8 cellular contexts compared by ENCODE assay signal in genomic region chr22:37807410-37808293, GRCh38. TPM values are rescaled to one million over a fixed set of nuclear protein-coding genes. Genes with fewer than 3 reads are reported as not detected.
DNase-seq lines count a peak whose midpoint lies in the region; ATAC-seq and TF ChIP-seq lines count a peak whose summit lies in the region.

Gene GCAT, plus strand, starts transcription at chr22:37807934. Its CDS starts 34 bp downstream, at chr22:37807968.

- TF ChIP-seq CTCF in OCI-LY1 (IDR thresholded peaks at IDR 0.05; ENCODE audit: low read length) (no peak), endodermal cell (conservative IDR thresholded peaks at IDR 0.05) (no peak)

- H3K4me1 Mint-ChIP-seq in CD4-positive, alpha-beta memory T cell: peaks cover 17 to 50% (median 37%) of the 10 kb centered on the region in 4 donors
- peaks cover 29% of the 10 kb centered on the region for H3K4me1 Mint-ChIP-seq in endodermal cell

- H4K20me1 ChIP-seq in OCI-LY1 (ENCODE audit: insufficient read depth, low read length): no peaks in the 10 kb centered on the region

- H3K79me2 ChIP-seq in OCI-LY1 (ENCODE audit: insufficient read depth, low read length): no peaks in the 10 kb centered on the region

- peak within 1 kb of the TSS; percentile 36 to 45 for H3K4me3 ChIP-seq in CD4-positive, alpha-beta memory T cell (ENCODE audit: low read length in 2 of 2)
- peak within 1 kb of the TSS; percentile 73 for H3K4me3 ChIP-seq in OCI-LY1 (ENCODE audit: low read depth, low read length, poor library complexity, severe bottlenecking)
- peak within 1 kb of the TSS; percentile 92 for H3K4me3 ChIP-seq in endodermal cell (ENCODE audit: low read length)

- H3K36me3 ChIP-seq in CD4-positive, alpha-beta memory T cell (ENCODE audit: insufficient read depth, low read length): no peaks in the 10 kb centered on the region
- H3K36me3 ChIP-seq in OCI-LY1 (ENCODE audit: insufficient read depth, low read length): no peaks in the 10 kb centered on the region; the same call in 1 of the 2 replicates
- H3K36me3 ChIP-seq in endodermal cell (ENCODE audit: control insufficient read depth, insufficient read depth, low read length): peaks cover 4% of the 10 kb centered on the region

- no peaks in the 10 kb centered on the region for H3K36me3 Mint-ChIP-seq in CD4-positive, alpha-beta memory T cell
- no peaks in the 10 kb centered on the region for H3K36me3 Mint-ChIP-seq in endodermal cell (ENCODE audit: low read depth)

- peaks cover 20% of the 10 kb centered on the region for H3K27me3 ChIP-seq in CD4-positive, alpha-beta memory T cell (ENCODE audit: insufficient read depth, low read length)
- H3K27me3 ChIP-seq in OCI-LY1 (ENCODE audit: insufficient read depth, low read length): peaks cover 10% of the 10 kb centered on the region; the same call in 1 of the 2 replicates
- no peaks in the 10 kb centered on the region for H3K27me3 ChIP-seq in endodermal cell (ENCODE audit: control insufficient read depth, insufficient read depth, low read length, poor library complexity, severe bottlenecking)

- POLR2A ChIA-PET in CD4-positive, alpha-beta memory T cell (lab: Charles Lee; ENCODE audit: partially characterized antibody): interaction anchor here (0.6 to 1.5 kb wide), 5 partner anchors 10 to 99 kb away, joined by 3 to 6 read pairs (median 3); partner anchors contain the start of genes ANKRD54 and MICALL1

- peak within 1 kb of the TSS in 4 of 7 donors; percentile 32 to 47 (median 45) for H3K27ac Mint-ChIP-seq in CD4-positive, alpha-beta memory T cell
- H3K27ac Mint-ChIP-seq in endodermal cell: peak within 1 kb of the TSS; percentile 91

- H3K4me3 Mint-ChIP-seq in CD4-positive, alpha-beta memory T cell: peak within 1 kb of the TSS; percentile 69 to 87 (median 78)
- peak within 1 kb of the TSS; percentile 68 for H3K4me3 Mint-ChIP-seq in endodermal cell

- no peaks in the 10 kb centered on the region; the same call in 1 of the 2 replicates for H3F3A ChIP-seq in OCI-LY1 (ENCODE audit: insufficient read depth, low read length)

- no peak within 1 kb of the TSS for H2AFZ ChIP-seq in OCI-LY1 (ENCODE audit: low read length)

- no peaks in the 10 kb centered on the region for H3K9me3 ChIP-seq in CD4-positive, alpha-beta memory T cell (ENCODE audit: control insufficient read depth in 1 of 2, low read length in 2 of 2)
- H3K9me3 ChIP-seq in OCI-LY1 (ENCODE audit: low read length) (no peaks in the 10 kb centered on the region), endodermal cell (ENCODE audit: control insufficient read depth, low read length) (no peaks in the 10 kb centered on the region)

- intact Hi-C loops in CD4-positive, alpha-beta memory T cell (cut with micrococcal nuclease): loop anchor here (1.0 to 5.0 kb wide), 4 partner anchors 35 to 200 kb away; partner anchors contain the start of genes ANKRD54, GGA1 and MICALL1

- peaks cover 30% of the 10 kb centered on the region in 2 donors for H3K27me3 Mint-ChIP-seq in CD4-positive, alpha-beta memory T cell
- peaks cover 13% of the 10 kb centered on the region for H3K27me3 Mint-ChIP-seq in endodermal cell (ENCODE audit: insufficient read depth)

- H3K9ac ChIP-seq in OCI-LY1 (ENCODE audit: low read length) (peak within 1 kb of the TSS; percentile 72), endodermal cell (ENCODE audit: extremely low read depth, low read length, poor library complexity, severe bottlenecking) (peak within 1 kb of the TSS; percentile 74)

- no peaks in the 10 kb centered on the region for H3K9me2 ChIP-seq in OCI-LY1 (ENCODE audit: low read depth, low read length)

- 0% methylated on average over 35 to 73 of the region's 73 CpGs for WGBS in endodermal cell (ENCODE audit: insufficient coverage in 1 of 2, insufficient read length in 1 of 2), 2 experiments

- peak; percentile 14 for ATAC-seq in GM19468 (IDR thresholded peaks at IDR 0.05; ENCODE audit: extremely low read depth, unreplicated experiment)

- CTCF ChIA-PET in CD4-positive, alpha-beta memory T cell (lab: Charles Lee; ENCODE audit: partially characterized antibody): interaction anchor here (0.9 to 5.4 kb wide), 4 partner anchors 11 to 146 kb away, joined by 3 to 50 read pairs (median 12); partner anchors contain the start of genes C22orf23 and POLR2F

- peak; percentile 70 to 82 (median 75) for DNase-seq in CD4-positive, alpha-beta memory T cell
- DNase-seq in HT1080 (ENCODE audit: low read depth) (peak; percentile 89), endodermal cell (peak; percentile 99), mesenteric fat pad (ENCODE audit: low spot score) (peak; percentile 98)
- peak; percentile 36 for DNase-seq in activated CD8-positive, alpha-beta memory T cell treated with anti-CD3 and anti-CD28 coated beads, Interleukin-2, amount 50 U/mL, for 1 hour (ENCODE audit: extremely low read depth)
- DNase-seq in stimulated activated CD8-positive, alpha-beta memory T cell treated with anti-CD3 and anti-CD28 coated beads, Interleukin-12 subunit alpha, Interleukin-12 subunit beta, amount 100 ng/mL, for 4 hours (ENCODE audit: low read depth): peak; percentile 77

- no peak within 1 kb of the TSS for H3K27ac ChIP-seq in CD4-positive, alpha-beta memory T cell (ENCODE audit: low read depth, low read length)
- H3K27ac ChIP-seq in OCI-LY1 (ENCODE audit: low read depth, low read length, poor library complexity, severe bottlenecking): peak within 1 kb of the TSS; percentile 34
- no peak within 1 kb of the TSS for H3K27ac ChIP-seq in endodermal cell (ENCODE audit: low read depth, low read length)

- peak within 1 kb of the TSS; percentile 73 for H3K4me2 ChIP-seq in OCI-LY1 (ENCODE audit: low read length)

- no peaks in the 10 kb centered on the region for H3K9me3 Mint-ChIP-seq in CD4-positive, alpha-beta memory T cell
- H3K9me3 Mint-ChIP-seq in endodermal cell: no peaks in the 10 kb centered on the region

- H3K4me1 ChIP-seq in CD4-positive, alpha-beta memory T cell (ENCODE audit: insufficient read depth, low read length): peaks cover 50% of the 10 kb centered on the region
- peaks cover 59% of the 10 kb centered on the region for H3K4me1 ChIP-seq in OCI-LY1 (ENCODE audit: insufficient read depth, low read length, severe bottlenecking)
- peaks cover 3% of the 10 kb centered on the region for H3K4me1 ChIP-seq in endodermal cell (ENCODE audit: control insufficient read depth, insufficient read depth, low read length)

RNA-seq across cellular contexts. Expression of gene GCAT, which starts in this region (rescaled TPM):
- 1 to 10 TPM; 3.4 to 4.4 TPM for total RNA-seq in CD4-positive, alpha-beta memory T cell
- polyA plus RNA-seq in CD4-positive, alpha-beta memory T cell: 1 to 10 TPM; 2.9 to 6.8 TPM
- 13.4 and 14.6 TPM in 2 replicates for total RNA-seq in HT1080 (2014; rRNA removed; shearing (Covaris generic))
- 11.6 and 16.0 TPM in 2 replicates for polyA plus RNA-seq in HT1080 (2015; cell fraction: cytosol; rRNA removed)
- 10.3 and 11.3 TPM in 2 replicates for polyA plus RNA-seq in HT1080 (2015; cell fraction: nucleus; rRNA removed)
- total RNA-seq in endodermal cell (10 to 100 TPM; 22.2 to 26.2 TPM), mesenteric fat pad (4.3 TPM)
- 22.0 TPM for polyA plus RNA-seq in endodermal cell (2013, experiment 1 of 2)
- polyA plus RNA-seq in endodermal cell (2013, experiment 2 of 2): 17.9 TPM

Comparison
In these comparisons a context has a peak if more than half of its experiments do, and no peak if none do; other contexts are left out.
1. DNase-seq: peak in every context shown above with its lines; median percentile 99 in endodermal cell; 98 in mesenteric fat pad; 89 in HT1080; 77 in stimulated activated CD8-positive, alpha-beta memory T cell treated with anti-CD3 and anti-CD28 coated beads, Interleukin-12 subunit alpha, Interleukin-12 subunit beta, amount 100 ng/mL, for 4 hours; 75 in CD4-positive, alpha-beta memory T cell; 36 in activated CD8-positive, alpha-beta memory T cell treated with anti-CD3 and anti-CD28 coated beads, Interleukin-2, amount 50 U/mL, for 1 hour.
2. H3K4me3 ChIP-seq: peak in every context shown above with its lines; median percentile 92 in endodermal cell; 73 in OCI-LY1; 40 in CD4-positive, alpha-beta memory T cell.